In genomic region chr17:45061606-45062205, GRCh38 we compare ENCODE assay signal across 1 cellular context.
TF ChIP-seq lines count a peak whose summit lies in the region.

No MANE protein-coding gene starts in this region.

TF ChIP-seq in GM12878, 131 proteins besides CTCF, POLR2A, EP300 and RAD21:
- TF ChIP-seq CUX1 (IDR thresholded peaks at IDR 0.05; ENCODE audit: insufficient replicate concordance, low read depth, low read length) (no peak), IRF3 (IDR thresholded peaks at IDR 0.05) (no peak), POLR2AphosphoS5 (IDR thresholded peaks at IDR 0.05; ENCODE audit: low read length) (peak; percentile 55; the same call in 1 of the 2 replicates), CBX3 (IDR thresholded peaks at IDR 0.05; ENCODE audit: borderline replicate concordance, low read depth) (no peak), JUND (IDR thresholded peaks at IDR 0.05; ENCODE audit: low read depth, low read length) (no peak), SUPT20H (IDR thresholded peaks at IDR 0.05; ENCODE audit: borderline replicate concordance, control insufficient read depth, low read depth, low read length) (no peak), ZNF217 (IDR thresholded peaks at IDR 0.05) (no peak), HCFC1 (IDR thresholded peaks at IDR 0.05; ENCODE audit: low read length) (no peak)
